In genomic region chr4:9454284-9454683, GRCh38 we compare ENCODE assay signal across 15 cellular contexts. TPM values are rescaled to one million over a fixed set of nuclear protein-coding genes. Genes with fewer than 3 reads are reported as not detected.
"Had no signal": no experiment of that assay in that cellular context is flagged by ENCODE, and none has a peak within 500 bp of the region (broad histone marks: within the 10 kb centered on the region; RNA-seq: fewer than 3 reads in every experiment).

No MANE protein-coding gene starts in this region.

RNA-seq across cellular contexts. Expression of gene DEFB131A, which starts 10.1 kb away (rescaled TPM):
- total RNA-seq: activated B cell treated with CpG ODN at 0.5 μM for 24 hours; activated CD4-positive, alpha-beta memory T cell treated with anti-CD3 and anti-CD28 coated beads for 36 hours; activated CD4-positive, alpha-beta memory T cell treated with anti-CD3 and anti-CD28 coated beads, Interleukin-2, amount 10 ng/mL, durations not matched to agents 7 days and 5 days; activated CD4-positive, alpha-beta T cell treated with anti-CD3 and anti-CD28 coated beads for 36 hours; activated CD4-positive, alpha-beta T cell treated with anti-CD3 and anti-CD28 coated beads, Interleukin-2, amount 10 ng/mL, durations not matched to agents 24 days and 14 days; activated CD4-positive, alpha-beta T cell treated with anti-CD3 and anti-CD28 coated beads, Interleukin-2, amount 10 ng/mL, durations not matched to agents 7 days and 5 days; activated CD8-positive, alpha-beta memory T cell treated with anti-CD3 and anti-CD28 coated beads for 36 hours; activated CD8-positive, alpha-beta memory T cell treated with anti-CD3 and anti-CD28 coated beads, Interleukin-2, amount 10 ng/mL, durations not matched to agents 7 days and 5 days; activated CD8-positive, alpha-beta T cell treated with anti-CD3 and anti-CD28 coated beads for 36 hours; activated CD8-positive, alpha-beta T cell treated with anti-CD3 and anti-CD28 coated beads, Interleukin-2, amount 10 ng/mL, durations not matched to agents 7 days and 5 days; T-cell; T-helper 1 cell treated with Interleukin-12 subunit alpha and Interleukin-12 subunit beta and Interleukin-4 antibody, amounts not matched to agents 30 ng/mL and 1 ng/mL, for 36 hours; T-helper 17 cell; T-helper 2 cell treated with Interferon-gamma antibody and Interleukin-4, amounts not matched to agents 100 ng/mL and 5 ng/mL, for 36 hours; WTC11 had no signal
